ENCODE assay signal across 10 cellular contexts in genomic region chr1:156963621-156964020, GRCh38. TPM values are rescaled to one million over a fixed set of nuclear protein-coding genes. Genes with fewer than 3 reads are reported as not detected.
DNase-seq lines count a peak whose midpoint lies in the region; ATAC-seq, FAIRE-seq and TF ChIP-seq lines count a peak whose summit lies in the region.
"Had no signal": no experiment of that assay in that cellular context is flagged by ENCODE, and none has a peak within 500 bp of the region (broad histone marks: within the 10 kb centered on the region; RNA-seq: fewer than 3 reads in every experiment).

No MANE protein-coding gene starts in this region.

- H3K9me3 ChIP-seq in GM12878 (replicated peaks; ENCODE audit: control insufficient read depth, insufficient read depth, low read length): no peaks in the 10 kb centered on the region
- H3K9me3 ChIP-seq: esophagus squamous epithelium had no signal

- CTCF ChIA-PET in GM12878 (lab: Yijun Ruan, JAX): interaction anchor here (0.7 kb wide), 1 partner anchor 111 kb away, joined by 4 read pairs; no protein-coding TSS in a partner anchor

- TF ChIP-seq EP300 in GM12878 (IDR thresholded peaks at IDR 0.05; ENCODE audit: borderline replicate concordance in 1 of 2, control insufficient read depth in 1 of 2, low read depth in 2 of 2, low read length in 2 of 2): no peak

- no peak for TF ChIP-seq RAD21 in GM12878 (IDR thresholded peaks at IDR 0.05; ENCODE audit: insufficient read depth, low read depth, low read length)

- 20% methylated on average over 3 of the region's 3 CpGs for WGBS in GM12878 (ENCODE audit: insufficient coverage, insufficient replicate concordance, low lambda C conversion rate, missing lambda C conversion rate)

- SMC1A ChIA-PET in GM12878 (lab: Charles Lee; ENCODE audit: uncharacterized antibody, unreplicated experiment): interaction anchor here (1.2 kb wide), 1 partner anchor 17 kb away, joined by 3 read pairs; no protein-coding TSS in a partner anchor

- H3K27me3 Mint-ChIP-seq in type B pancreatic cell: no peaks in the 10 kb centered on the region

- H3K27ac Mint-ChIP-seq in type B pancreatic cell: no peak overlapping the region

- POLR2A ChIA-PET in GM12878 (lab: Charles Lee): no interaction called here

- in situ Hi-C loops in GM12878 (cut with MboI): no loop called here

- H4K20me1 ChIP-seq in GM12878 (ENCODE audit: control insufficient read depth, insufficient read depth): no peaks in the 10 kb centered on the region

- peaks cover 12% of the 10 kb centered on the region for H3K4me1 Mint-ChIP-seq in type B pancreatic cell (ENCODE audit: unreplicated experiment)

- no peaks in the 10 kb centered on the region for H3K79me2 ChIP-seq in GM12878 (ENCODE audit: control insufficient read depth, insufficient read depth, low read length)

- peak; percentile 31; the same call in 2 of the 3 replicates for ATAC-seq in GM12878
- no peak for ATAC-seq in HG03108 (IDR thresholded peaks at IDR 0.05; ENCODE audit: unreplicated experiment)

- H3K4me1 ChIP-seq in GM12878 (ENCODE audit: control insufficient read depth, insufficient read depth, low read length): peaks cover 3% of the 10 kb centered on the region
- H3K4me1 ChIP-seq: esophagus squamous epithelium had no signal

- no peak overlapping the region for H3K4me3 ChIP-seq in GM12878
- H3K4me3 ChIP-seq: esophagus squamous epithelium had no signal

- FAIRE-seq in GM12878 (lab: Jason Lieb, UNC): no peak

- H2AFZ ChIP-seq in GM12878 (ENCODE audit: control insufficient read depth, low read depth, low read length): peak overlapping the region; percentile 21

- H3K36me3 Mint-ChIP-seq in type B pancreatic cell: peaks cover 44% of the 10 kb centered on the region
- H3K36me3 Mint-ChIP-seq: natural killer cell treated with Interleukin-12 subunit alpha and Interleukin-12 subunit beta and Interleukin-15 and Interleukin-18, amount 100 ng/mL, for 72 hours had no signal

- no peak for TF ChIP-seq POLR2A in GM12878 (IDR thresholded peaks at IDR 0.05; ENCODE audit: low read depth, low read length)

- H3K36me3 ChIP-seq in GM12878 (ENCODE audit: control insufficient read depth in 2 of 2, insufficient read depth in 2 of 2, low read length in 1 of 2): peaks cover 0 to 2% of the 10 kb centered on the region in 2 experiments; a peak in 1 of 4 replicates

- intact Hi-C loops in GM12878 (cut with micrococcal nuclease; ENCODE audit: unreplicated experiment): no loop called here

- no peak overlapping the region for H3K27ac ChIP-seq in GM12878 (ENCODE audit: control insufficient read depth, insufficient read depth)
- H3K27ac ChIP-seq: esophagus squamous epithelium had no signal

- BruUV-seq in GM12878 (replicated peaks; lab: Mats Ljungman, UMichigan): no TSS peak

- no peak overlapping the region for H3K4me3 Mint-ChIP-seq in type B pancreatic cell
- H3K4me3 Mint-ChIP-seq: natural killer cell treated with Interleukin-12 subunit alpha and Interleukin-12 subunit beta and Interleukin-15 and Interleukin-18, amount 100 ng/mL, for 72 hours had no signal

- RAD21 ChIA-PET in GM12878 (lab: Charles Lee; ENCODE audit: unreplicated experiment): no interaction called here

- DNase-seq in GF-D8 (lab: John Stamatoyannopoulos, UW) (peak; percentile 28), T-helper 2 cell (peak in 3 of 5 experiments; percentile 10 to 81 (median 14)), GM12878 (ENCODE audit: low read depth, low spot score) (no peak), GM20000 (ENCODE audit: low spot score) (no peak), type B pancreatic cell (ENCODE audit: extremely low spot score, unreplicated experiment) (no peak), DMS153 (lab: John Stamatoyannopoulos, UW) (no peak)
- peak; percentile 3 to 7 for DNase-seq in stimulated activated CD4-positive, alpha-beta T cell treated with anti-CD3 and anti-CD28 coated beads, Interleukin-1b, Interleukin-23, amount 100 ng/mL, for 4 hours (ENCODE audit: low read depth in 2 of 2)
- DNase-seq: esophagus squamous epithelium had no signal

- H3K27me3 ChIP-seq in GM12878 (replicated peaks in 1 of 2; ENCODE audit: control insufficient read depth in 2 of 2, insufficient read depth in 2 of 2, low read length in 1 of 2): no peaks in the 10 kb centered on the region
- H3K27me3 ChIP-seq: esophagus squamous epithelium had no signal

- no peak for TF ChIP-seq CTCF in GM12878 (IDR thresholded peaks at IDR 0.05 in 2 of 3, conservative IDR thresholded peaks at IDR 0.05 in 1 of 3; ENCODE audit: control insufficient read depth in 2 of 3, extremely low read depth in 1 of 3, insufficient read depth in 1 of 3, low read depth in 3 of 3, low read length in 3 of 3)
- TF ChIP-seq CTCF in GM20000 (IDR thresholded peaks at IDR 0.05; ENCODE audit: extremely low read depth, missing control alignments): no peak
- no peak for TF ChIP-seq CTCF in type B pancreatic cell (conservative IDR thresholded peaks at IDR 0.05)

- no peak overlapping the region for H3K4me2 ChIP-seq in GM12878 (ENCODE audit: control insufficient read depth, insufficient read depth)

- no peak overlapping the region for H3K9ac ChIP-seq in GM12878 (ENCODE audit: control insufficient read depth, insufficient read depth, low read length)

- no peaks in the 10 kb centered on the region for H3K9me3 Mint-ChIP-seq in type B pancreatic cell
- H3K9me3 Mint-ChIP-seq: natural killer cell treated with Interleukin-12 subunit alpha and Interleukin-12 subunit beta and Interleukin-15 and Interleukin-18, amount 100 ng/mL, for 72 hours had no signal

TF ChIP-seq in GM12878, 131 proteins besides CTCF, POLR2A, EP300 and RAD21:
- no peak for TF ChIP-seq DPF2 (IDR thresholded peaks at IDR 0.05)
- TF ChIP-seq PKNOX1 (IDR thresholded peaks at IDR 0.05): peak; percentile 45; the same call in 1 of the 2 replicates
- TF ChIP-seq FOXM1 (IDR thresholded peaks at IDR 0.05; ENCODE audit: low read depth, low read length): no peak
- TF ChIP-seq RAD51 (IDR thresholded peaks at IDR 0.05): peak; percentile 30; the same call in 1 of the 2 replicates

RNA-seq across cellular contexts. Expression of gene LRRC71, which starts 43.2 kb away (rescaled TPM):
- total RNA-seq in GM12878 (2013; cell fraction: nucleolus; rRNA removed): not detected in 2 replicates
- total RNA-seq in GM12878 (2014; rRNA removed) (not detected in 2 replicates), GM12878 (2014; rRNA removed; fragmentation: Illumina TruSeq; extraction: Trizol) (not detected in 2 replicates), GM12878 (2021) (not detected in 2 replicates), type B pancreatic cell (ENCODE audit: low replicate concordance) (0.58 TPM in 1 of 2 replicates, not detected in the other)
- polyA plus RNA-seq in GM12878 (2011; ENCODE audit: low read depth): not detected
- polyA plus RNA-seq in GM12878 (2011; rRNA removed) (not detected in 2 replicates), GM12878 (2014; fragmentation: Illumina TruSeq; extraction: Trizol) (not detected in 2 replicates), GM12878 (2014; fragmentation: Nextera tagmentation; extraction: Ambion mirVana) (not detected), GM12878 (2014; rRNA removed) (not detected in 2 replicates), GM12878 (2016; fragmentation: Nextera tagmentation; extraction: Ambion mirVana) (not detected)
- polyA plus RNA-seq in GM12878 (2011; cell fraction: cytosol; rRNA removed): not detected in 2 replicates
- polyA plus RNA-seq in GM12878 (2011; cell fraction: nucleus; rRNA removed): not detected in 2 replicates
- not detected in 2 replicates for polyA plus RNA-seq in GM12878 (2012)
- polyA minus RNA-seq in GM12878 (2011; rRNA and poly(A)+ RNA removed): not detected in 2 replicates
- not detected in 2 replicates for polyA minus RNA-seq in GM12878 (2011; cell fraction: cytosol; rRNA and poly(A)+ RNA removed)
- not detected in 2 replicates for polyA minus RNA-seq in GM12878 (2011; cell fraction: nucleus; rRNA and poly(A)+ RNA removed)
- total RNA-seq: esophagus squamous epithelium; natural killer cell treated with Interleukin-12 subunit alpha and Interleukin-12 subunit beta and Interleukin-15 and Interleukin-18, amount 100 ng/mL, for 72 hours had no signal

Comparison
In these comparisons a context has a peak if more than half of its experiments do, and no peak if none do; other contexts are left out.
1. DNase-seq: peak in GF-D8 (single experiment), T-helper 2 cell (3 of 5) and stimulated activated CD4-positive, alpha-beta T cell treated with anti-CD3 and anti-CD28 coated beads, Interleukin-1b, Interleukin-23, amount 100 ng/mL, for 4 hours (2 of 2); none in GM12878 (single experiment), GM20000 (single experiment), type B pancreatic cell (single experiment) and DMS153 (single experiment).